Comparison of ENCODE assay signal across 19 cellular contexts in the genomic region with DNA sequence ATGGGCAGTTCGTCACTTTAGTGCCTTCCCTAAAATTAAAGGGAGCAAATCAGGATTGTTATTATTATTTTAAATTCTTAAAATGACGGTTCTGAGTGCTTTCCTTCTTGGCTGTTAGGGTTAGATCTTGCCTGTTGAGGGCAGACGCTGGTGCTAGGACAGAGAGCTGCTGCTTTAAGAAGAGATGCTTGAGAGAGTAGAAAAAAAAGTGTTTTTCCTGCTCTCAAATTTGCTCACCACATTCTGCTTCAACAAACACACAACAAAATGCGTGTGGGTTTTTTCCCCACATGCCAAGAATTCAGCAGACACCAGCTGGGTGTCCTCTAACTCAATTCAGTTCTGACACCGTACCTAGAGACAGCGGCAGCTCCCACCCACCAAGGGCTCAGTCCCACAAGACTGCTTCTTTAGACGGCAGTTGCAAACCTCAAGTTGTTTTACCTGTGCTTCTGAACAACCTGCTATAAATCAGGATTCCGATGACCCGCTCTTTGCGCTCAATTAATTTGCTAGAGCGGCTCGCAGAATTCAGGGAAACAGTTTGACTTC.
"Had no signal": no experiment of that assay in that cellular context is flagged by ENCODE, and none has a peak within 500 bp of the region (broad histone marks: within the 10 kb centered on the region; RNA-seq: fewer than 3 reads in every experiment).

No MANE protein-coding gene starts in this region.

- H3K36me3 ChIP-seq: gastrocnemius medialis, heart left ventricle, tibial nerve had no signal

- ATAC-seq: gastrocnemius medialis; heart left ventricle; left cardiac atrium; naive thymus-derived CD4-positive, alpha-beta T cell had no signal

- H2AFZ ChIP-seq: parathyroid adenoma had no signal

- FAIRE-seq: astrocyte, bronchial epithelial cell had no signal

- H3K27ac ChIP-seq: dorsolateral prefrontal cortex, gastrocnemius medialis, heart left ventricle, parathyroid adenoma, tibial nerve, VCaP had no signal

- H3K27me3 ChIP-seq: dorsolateral prefrontal cortex, gastrocnemius medialis, heart left ventricle, tibial nerve had no signal

- H3K4me3 ChIP-seq: dorsolateral prefrontal cortex, gastrocnemius medialis, heart left ventricle, tibial nerve had no signal

- H3K4me1 ChIP-seq: gastrocnemius medialis, parathyroid adenoma had no signal

- H3K9ac ChIP-seq: parathyroid adenoma had no signal

- H3K79me2 ChIP-seq: parathyroid adenoma had no signal

- H3K9me3 ChIP-seq: gastrocnemius medialis had no signal

- DNase-seq: activated CD4-positive, alpha-beta memory T cell treated with anti-CD3 and anti-CD28 coated beads, Interleukin-2, amount 10 ng/mL, durations not matched to agents 7 days and 5 days; activated effector memory CD4-positive, alpha-beta T cell treated with Interleukin-2 at 50 U/mL for 16 hours; activated naive CD4-positive, alpha-beta T cell treated with anti-CD3 and anti-CD28 coated beads, Interleukin-2, amount 50 U/mL, for 16 hours; activated T-cell treated with anti-CD3 and anti-CD28 coated beads, Interleukin-2, amount 50 U/mL, for 24 hours; dorsolateral prefrontal cortex; endodermal cell; gastrocnemius medialis; heart left ventricle; left cardiac atrium; retina; stimulated activated CD4-positive, alpha-beta T cell treated with anti-CD3 and anti-CD28 coated beads, Interleukin-4, amount 100 ng/mL, for 1 hour; stimulated activated naive CD4-positive, alpha-beta T cell treated with Interleukin-2 at 50 U/mL for 16 hours; substantia nigra had no signal
